In the genomic region with DNA sequence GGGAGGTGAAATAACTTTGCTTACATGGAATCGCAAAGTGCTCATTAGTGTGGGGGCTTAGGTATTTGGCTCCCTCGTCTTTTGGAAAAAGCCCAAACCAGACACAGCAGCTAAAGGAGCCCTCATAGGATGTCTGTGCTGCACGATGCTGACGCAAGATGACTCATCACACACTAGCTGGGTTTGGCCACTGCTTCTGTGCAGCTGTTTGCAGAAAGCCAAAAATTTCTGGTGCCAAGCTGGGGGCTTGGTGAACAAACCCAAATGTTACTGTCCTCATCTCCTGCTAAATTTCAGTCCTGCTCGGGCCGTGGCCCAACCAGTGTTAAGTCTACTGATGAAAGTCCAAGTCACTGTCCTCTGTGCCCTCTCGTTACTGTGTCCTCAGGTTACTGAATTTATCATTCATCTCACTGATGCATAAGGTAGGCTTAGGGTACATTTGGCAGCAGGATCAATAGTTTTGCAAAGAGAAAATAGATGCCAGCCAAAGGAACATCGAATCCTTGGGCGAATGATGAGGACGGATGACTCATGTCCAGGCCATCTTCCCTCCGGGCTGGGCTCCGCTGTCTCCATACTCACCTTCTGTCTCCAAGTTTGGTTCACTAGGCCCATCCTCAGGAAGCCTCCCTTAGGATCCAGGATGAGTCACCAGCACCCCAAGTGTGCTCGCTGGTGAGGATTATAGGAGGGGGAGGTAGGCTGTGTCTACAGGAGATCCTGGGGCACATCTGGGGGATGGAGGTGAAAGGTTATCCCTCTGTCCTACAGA, we compare ENCODE assay signal across 8 cellular contexts.
DNase-seq lines count a peak whose midpoint lies in the region; ATAC-seq and TF ChIP-seq lines count a peak whose summit lies in the region.

No MANE protein-coding gene starts in this region.

- H3K4ac ChIP-seq in mesenchymal stem cell (ENCODE audit: low read depth in 1 of 2, low read length in 2 of 2): no peak overlapping the region

- no peaks in the 10 kb centered on the region for H3K79me2 ChIP-seq in DND-41 (ENCODE audit: insufficient read depth, low read length)

- H2AFZ ChIP-seq in DND-41 (ENCODE audit: low read depth, low read length) (no peak overlapping the region), mesenchymal stem cell (ENCODE audit: low read depth, low read length) (peak overlapping the region; percentile 54)

- H3K9ac ChIP-seq in DND-41 (ENCODE audit: low read depth, low read length): no peak overlapping the region
- peak overlapping the region; percentile 80 for H3K9ac ChIP-seq in mesenchymal stem cell (ENCODE audit: low read length)

- no peak overlapping the region for H4K91ac ChIP-seq in mesenchymal stem cell (ENCODE audit: low read length)

- 27% methylated on average over 13 of the region's 13 CpGs for WGBS in mesenchymal stem cell

- no peaks in the 10 kb centered on the region for H3K36me3 Mint-ChIP-seq in natural killer cell
- H3K36me3 Mint-ChIP-seq in activated CD4-positive, alpha-beta T cell treated with anti-CD3 and anti-CD28 coated beads, Interleukin-2, amount 10 ng/mL, durations not matched to agents 24 days and 14 days (ENCODE audit: low read depth): no peaks in the 10 kb centered on the region

- ATAC-seq in DND-41 (ENCODE audit: insufficient read depth, low read depth) (peak; percentile 62), HG03045 (IDR thresholded peaks at IDR 0.05; ENCODE audit: unreplicated experiment) (no peak), natural killer cell (no peak)

- H3K79me1 ChIP-seq in mesenchymal stem cell (replicated peaks; ENCODE audit: low read length, poor library complexity, severe bottlenecking): no peaks in the 10 kb centered on the region

- 0 out of 2 replicates have a peak, but pooled peaks cover 3% of the 10 kb centered on the region for H3K4me1 ChIP-seq in DND-41 (ENCODE audit: insufficient read depth, low read length)
- H3K4me1 ChIP-seq in mesenchymal stem cell (ENCODE audit: control insufficient read depth, insufficient read depth, low read depth, low read length): peaks cover 10% of the 10 kb centered on the region

- no peak overlapping the region for H3K4me3 Mint-ChIP-seq in natural killer cell
- H3K4me3 Mint-ChIP-seq in activated CD4-positive, alpha-beta T cell treated with anti-CD3 and anti-CD28 coated beads, Interleukin-2, amount 10 ng/mL, durations not matched to agents 24 days and 14 days: no peak overlapping the region

- no peak overlapping the region for H3K27ac Mint-ChIP-seq in natural killer cell
- no peak overlapping the region for H3K27ac Mint-ChIP-seq in activated CD4-positive, alpha-beta T cell treated with anti-CD3 and anti-CD28 coated beads, Interleukin-2, amount 10 ng/mL, durations not matched to agents 24 days and 14 days

- H3K14ac ChIP-seq in mesenchymal stem cell (ENCODE audit: low read length in 2 of 2): no peak overlapping the region

- H2BK5ac ChIP-seq in mesenchymal stem cell (ENCODE audit: low read depth, low read length, poor library complexity, severe bottlenecking): no peak overlapping the region

- H2BK15ac ChIP-seq in mesenchymal stem cell (ENCODE audit: low read depth, poor library complexity, severe bottlenecking): peak overlapping the region; percentile 29

- H3K27me3 Mint-ChIP-seq in natural killer cell (ENCODE audit: low read depth in 2 of 2): peaks cover 0 to 4% of the 10 kb centered on the region in 2 donors
- peaks cover 2% of the 10 kb centered on the region for H3K27me3 Mint-ChIP-seq in activated CD4-positive, alpha-beta T cell treated with anti-CD3 and anti-CD28 coated beads, Interleukin-2, amount 10 ng/mL, durations not matched to agents 24 days and 14 days

- peak overlapping the region; percentile 48 for H4K8ac ChIP-seq in mesenchymal stem cell (ENCODE audit: low read length)

- H2BK120ac ChIP-seq in mesenchymal stem cell (ENCODE audit: low read depth, low read length): no peak overlapping the region

- H4K20me1 ChIP-seq in DND-41 (ENCODE audit: insufficient read depth, low read length): no peaks in the 10 kb centered on the region

- DNase-seq in DND-41: peak; percentile 11
- peak; percentile 97 to 99 for DNase-seq in NCI-H446 (lab: John Stamatoyannopoulos, UW)
- peak; percentile 98 to 99 for DNase-seq in cardiac fibroblast (ENCODE audit: low read depth in 2 of 2)
- peak; percentile 94 for DNase-seq in mesenchymal stem cell
- DNase-seq in natural killer cell: no peak
- DNase-seq in activated CD4-positive, alpha-beta T cell treated with anti-CD3 and anti-CD28 coated beads, Interleukin-2, amount 10 ng/mL, durations not matched to agents 24 days and 14 days: no peak
- no peak for DNase-seq in activated gamma-delta T cell treated with Interleukin-2 at 50 U/mL for 16 hours

- H3K36me3 ChIP-seq in DND-41 (ENCODE audit: insufficient read depth, low read length) (no peaks in the 10 kb centered on the region), mesenchymal stem cell (ENCODE audit: control insufficient read depth in 1 of 2, insufficient read depth in 2 of 2, low read depth in 1 of 2, low read length in 2 of 2) (no peaks in the 10 kb centered on the region)

- peaks cover 0 to 5% of the 10 kb centered on the region in 2 donors for H3K9me3 Mint-ChIP-seq in natural killer cell
- H3K9me3 Mint-ChIP-seq in activated CD4-positive, alpha-beta T cell treated with anti-CD3 and anti-CD28 coated beads, Interleukin-2, amount 10 ng/mL, durations not matched to agents 24 days and 14 days: no peaks in the 10 kb centered on the region

- peaks cover 7% of the 10 kb centered on the region for H3K9me3 ChIP-seq in DND-41 (ENCODE audit: insufficient read depth, low read length, severe bottlenecking)
- peaks cover 10% of the 10 kb centered on the region for H3K9me3 ChIP-seq in mesenchymal stem cell (ENCODE audit: control insufficient read depth, low read length)

- H2BK12ac ChIP-seq in mesenchymal stem cell (ENCODE audit: low read length in 2 of 2): peak overlapping the region in 1 of 2 experiments; percentile 66

- peaks cover 6 to 30% of the 10 kb centered on the region in 2 donors for H3K4me1 Mint-ChIP-seq in natural killer cell
- peaks cover 9% of the 10 kb centered on the region for H3K4me1 Mint-ChIP-seq in activated CD4-positive, alpha-beta T cell treated with anti-CD3 and anti-CD28 coated beads, Interleukin-2, amount 10 ng/mL, durations not matched to agents 24 days and 14 days

- TF ChIP-seq CTCF in DND-41 (IDR thresholded peaks at IDR 0.05; ENCODE audit: borderline replicate concordance, extremely low read depth, low read length, poor library complexity, severe bottlenecking): no peak
- TF ChIP-seq CTCF in cardiac fibroblast (IDR thresholded peaks at IDR 0.05; ENCODE audit: low read depth, low read length): no peak
- TF ChIP-seq CTCF in natural killer cell (IDR thresholded peaks at IDR 0.05): no peak

- no peak overlapping the region for H2AK5ac ChIP-seq in mesenchymal stem cell (ENCODE audit: low read length, severe bottlenecking)

- no peak overlapping the region for H3K23ac ChIP-seq in mesenchymal stem cell (ENCODE audit: low read length in 2 of 2)

- H3K27me3 ChIP-seq in DND-41 (ENCODE audit: insufficient read depth, low read length, poor library complexity) (no peaks in the 10 kb centered on the region), mesenchymal stem cell (ENCODE audit: control insufficient read depth in 1 of 2, insufficient read depth in 1 of 2, low read length in 2 of 2) (no peaks in the 10 kb centered on the region)

- no peak overlapping the region for H3K4me2 ChIP-seq in DND-41 (ENCODE audit: insufficient read depth, low read length)
- H3K4me2 ChIP-seq in mesenchymal stem cell (ENCODE audit: low read length, poor library complexity, severe bottlenecking): peak overlapping the region; percentile 17

- intact Hi-C loops in natural killer cell (cut with micrococcal nuclease): loop anchor here (1.0 to 10.0 kb wide), 4 partner anchors 229 to 930 kb away; no protein-coding TSS in a partner anchor
- intact Hi-C loops in activated CD4-positive, alpha-beta T cell treated with anti-CD3 and anti-CD28 coated beads, Interleukin-2, amount 10 ng/mL, durations not matched to agents 24 days and 14 days (cut with micrococcal nuclease): loop anchor here (1.0 to 10.0 kb wide), 5 partner anchors 225 to 930 kb away; no protein-coding TSS in a partner anchor

- no peak overlapping the region for H3K27ac ChIP-seq in DND-41 (ENCODE audit: low read length)
- H3K27ac ChIP-seq in mesenchymal stem cell (ENCODE audit: low read length, poor library complexity, severe bottlenecking): peak overlapping the region; percentile 73

- peak overlapping the region in 1 of 2 experiments; percentile 37 for H3K18ac ChIP-seq in mesenchymal stem cell (ENCODE audit: low read depth in 1 of 2, low read length in 2 of 2)

- H3K4me3 ChIP-seq in DND-41 (ENCODE audit: low read depth in 1 of 2, low read length in 2 of 2): no peak overlapping the region
- H3K4me3 ChIP-seq in cardiac fibroblast (replicated peaks in 1 of 2; ENCODE audit: low read depth in 2 of 2, low read length in 2 of 2): peak overlapping the region; percentile 17 to 43
- peak overlapping the region in 1 of 2 experiments; percentile 63 for H3K4me3 ChIP-seq in mesenchymal stem cell (ENCODE audit: insufficient read depth in 1 of 2, low read depth in 1 of 2, low read length in 2 of 2)

Comparison
In these comparisons a context has a peak if more than half of its experiments do, and no peak if none do; other contexts are left out.
1. DNase-seq: peak in DND-41 (single experiment), NCI-H446 (2 of 2), cardiac fibroblast (2 of 2) and mesenchymal stem cell (single experiment); none in natural killer cell (single experiment), activated CD4-positive, alpha-beta T cell treated with anti-CD3 and anti-CD28 coated beads, Interleukin-2, amount 10 ng/mL, durations not matched to agents 24 days and 14 days (single experiment) and activated gamma-delta T cell treated with Interleukin-2 at 50 U/mL for 16 hours (single experiment).
2. H3K4me3 ChIP-seq: peak in cardiac fibroblast (2 of 2); none in DND-41 (0 of 2).